In genomic region chr14:91398192-91398591, GRCh38 we compare ENCODE assay signal across 12 cellular contexts. TPM values are rescaled to one million over a fixed set of nuclear protein-coding genes. Genes with fewer than 3 reads are reported as not detected.
A peak's percentile ranks its signal among the peaks of the same experiment; 100 is the strongest.
DNase-seq lines count a peak whose midpoint lies in the region; ATAC-seq, FAIRE-seq and TF ChIP-seq lines count a peak whose summit lies in the region.
"Had no signal": no experiment of that assay in that cellular context is flagged by ENCODE, and none has a peak within 500 bp of the region (broad histone marks: within the 10 kb centered on the region; RNA-seq: fewer than 3 reads in every experiment).

No MANE protein-coding gene starts in this region.

- POLR2A ChIA-PET in HepG2 (lab: Yijun Ruan, JAX) = interaction anchor here (1.5 kb wide), 1 partner anchor 19 kb away, joined by 3 read pairs; the partner anchor contains the start of gene CCDC88C
- POLR2A ChIA-PET in activated CD4-positive, alpha-beta memory T cell treated with anti-CD3 and anti-CD28 coated beads, Interleukin-2, amount 10 ng/mL, durations not matched to agents 7 days and 5 days (lab: Charles Lee) = interaction anchor here (1.0 to 11.9 kb wide), 14 partner anchors 10 to 154 kb away, joined by 3 to 308 read pairs (median 6); partner anchors contain the start of genes CCDC88C, GPR68 and PPP4R3A

- H3K4me2 ChIP-seq in HepG2 (ENCODE audit: low read depth, low read length) = no peak overlapping the region

- H3K4me1 Mint-ChIP-seq in activated CD4-positive, alpha-beta memory T cell treated with anti-CD3 and anti-CD28 coated beads, Interleukin-2, amount 10 ng/mL, durations not matched to agents 7 days and 5 days = peaks cover 96% of the 10 kb centered on the region
- peaks cover 60% of the 10 kb centered on the region for H3K4me1 Mint-ChIP-seq in memory B cell

- DNase-seq in HepG2 (ENCODE audit: low spot score) (no peak), right lobe of liver (no peak), memory B cell (ENCODE audit: low spot score in 2 of 2) (no peak), upper lobe of right lung (no peak), NCI-H345 treated with DMSO at 0.1 percent for 48 hours (lab: John Stamatoyannopoulos, UW; ENCODE audit: unreplicated experiment) (no peak), NCI-H1105 treated with DMSO at 0.1 percent for 48 hours (lab: John Stamatoyannopoulos, UW) (no peak), OCI-M1 (lab: John Stamatoyannopoulos, UW) (no peak)
- no peak for DNase-seq in activated CD4-positive, alpha-beta memory T cell treated with anti-CD3 and anti-CD28 coated beads, Interleukin-2, amount 10 ng/mL, durations not matched to agents 7 days and 5 days
- DNase-seq: IMR-90 had no signal

- H3K27ac ChIP-seq in HepG2 (ENCODE audit: extremely low read length, insufficient read depth, low read length) (no peak overlapping the region), right lobe of liver (peak overlapping the region in 1 of 3 donors; percentile 22), upper lobe of right lung (peak overlapping the region; percentile 36)
- H3K27ac ChIP-seq: SJSA1 had no signal

- H3K4me3 Mint-ChIP-seq in activated CD4-positive, alpha-beta memory T cell treated with anti-CD3 and anti-CD28 coated beads, Interleukin-2, amount 10 ng/mL, durations not matched to agents 7 days and 5 days = peak overlapping the region; percentile 68
- peak overlapping the region; percentile 69 for H3K4me3 Mint-ChIP-seq in memory B cell

- TF ChIP-seq CTCF in HepG2 (CRISPR knock-in tag; IDR thresholded peaks at IDR 0.05) = no peak
- TF ChIP-seq CTCF in right lobe of liver (IDR thresholded peaks at IDR 0.05) = no peak
- no peak for TF ChIP-seq CTCF in upper lobe of right lung (IDR thresholded peaks at IDR 0.05)

- ATAC-seq in HepG2 = no peak
- ATAC-seq in right lobe of liver = no peak
- no peak for ATAC-seq in memory B cell (ENCODE audit: low read depth)
- ATAC-seq in upper lobe of right lung = no peak

- no peak overlapping the region for H2AFZ ChIP-seq in HepG2 (ENCODE audit: low read length)

- H3K27ac Mint-ChIP-seq in activated CD4-positive, alpha-beta memory T cell treated with anti-CD3 and anti-CD28 coated beads, Interleukin-2, amount 10 ng/mL, durations not matched to agents 7 days and 5 days = peak overlapping the region; percentile 85
- H3K27ac Mint-ChIP-seq in memory B cell = peak overlapping the region; percentile 72

- no peak overlapping the region for H3K4me3 ChIP-seq in HepG2 (replicated peaks in 1 of 3; ENCODE audit: insufficient read depth in 1 of 3, low read depth in 2 of 3, low read length in 3 of 3)
- H3K4me3 ChIP-seq in right lobe of liver = no peak overlapping the region
- no peak overlapping the region for H3K4me3 ChIP-seq in upper lobe of right lung
- H3K4me3 ChIP-seq: lung, SJSA1 had no signal

- 95% methylated on average over 4 of the region's 4 CpGs for WGBS in HepG2 (ENCODE audit: low lambda C conversion rate)
- 63% methylated on average over 3 of the region's 4 CpGs for WGBS in right lobe of liver (ENCODE audit: insufficient coverage, low coverage, low lambda C conversion rate, missing lambda C conversion rate)

- no peaks in the 10 kb centered on the region for H3K27me3 Mint-ChIP-seq in activated CD4-positive, alpha-beta memory T cell treated with anti-CD3 and anti-CD28 coated beads, Interleukin-2, amount 10 ng/mL, durations not matched to agents 7 days and 5 days
- no peaks in the 10 kb centered on the region for H3K27me3 Mint-ChIP-seq in memory B cell

- peaks cover 25% of the 10 kb centered on the region for H3K79me2 ChIP-seq in HepG2 (ENCODE audit: insufficient read depth, low read length)

- H3K9me3 ChIP-seq in HepG2 (ENCODE audit: low read length) (no peaks in the 10 kb centered on the region), right lobe of liver (no peaks in the 10 kb centered on the region), upper lobe of right lung (no peaks in the 10 kb centered on the region)
- H3K9me3 ChIP-seq: SJSA1 had no signal

- no peaks in the 10 kb centered on the region for H4K20me1 ChIP-seq in HepG2 (ENCODE audit: insufficient read depth, low read length)

- H3K9ac ChIP-seq in HepG2 (ENCODE audit: insufficient read depth, low read depth, low read length) = no peak overlapping the region

- peaks cover 60% of the 10 kb centered on the region for H3K36me3 Mint-ChIP-seq in activated CD4-positive, alpha-beta memory T cell treated with anti-CD3 and anti-CD28 coated beads, Interleukin-2, amount 10 ng/mL, durations not matched to agents 7 days and 5 days (ENCODE audit: low read depth)
- peaks cover 5% of the 10 kb centered on the region for H3K36me3 Mint-ChIP-seq in memory B cell

- no peaks in the 10 kb centered on the region for H3K9me3 Mint-ChIP-seq in activated CD4-positive, alpha-beta memory T cell treated with anti-CD3 and anti-CD28 coated beads, Interleukin-2, amount 10 ng/mL, durations not matched to agents 7 days and 5 days
- H3K9me3 Mint-ChIP-seq in memory B cell = no peaks in the 10 kb centered on the region

- H3K36me3 ChIP-seq in HepG2 (replicated peaks in 1 of 2; ENCODE audit: control insufficient read depth in 1 of 2, insufficient read depth in 2 of 2, low read length in 2 of 2) = no peaks in the 10 kb centered on the region
- no peaks in the 10 kb centered on the region for H3K36me3 ChIP-seq in right lobe of liver
- H3K36me3 ChIP-seq in upper lobe of right lung = no peaks in the 10 kb centered on the region
- H3K36me3 ChIP-seq: SJSA1 had no signal

- in situ Hi-C loops in HepG2 (cut with HindIII; ENCODE audit: extremely low pct_ligation_motif_present, low pct_unique_long_range_greater_than_20kb) = no loop called here

- CTCF ChIA-PET in HepG2 (lab: Yijun Ruan, JAX; ENCODE audit: low intra/inter-chr PET ratio, low total read pairs) = no interaction called here
- CTCF ChIA-PET in activated CD4-positive, alpha-beta memory T cell treated with anti-CD3 and anti-CD28 coated beads, Interleukin-2, amount 10 ng/mL, durations not matched to agents 7 days and 5 days (lab: Charles Lee) = interaction anchor here (0.9 to 5.1 kb wide), 12 partner anchors 10 to 111 kb away, joined by 3 to 35 read pairs (median 7); partner anchors contain the start of gene CCDC88C

- intact Hi-C loops in HepG2 (cut with micrococcal nuclease; ENCODE audit: unreplicated experiment) (no loop called here), right lobe of liver (cut with DNase I) (no loop called here), upper lobe of right lung (cut with DNase I) (no loop called here)

- TF ChIP-seq EP300 in HepG2 (IDR thresholded peaks at IDR 0.05; ENCODE audit: low read depth in 2 of 2, low read length in 2 of 2) = no peak
- no peak for TF ChIP-seq EP300 in HepG2 (CRISPR knock-in tag; IDR thresholded peaks at IDR 0.05; ENCODE audit: borderline replicate concordance)

- no peaks in the 10 kb centered on the region for H3K27me3 ChIP-seq in HepG2 (ENCODE audit: control insufficient read depth in 1 of 2, insufficient read depth in 2 of 2, low read length in 2 of 2)
- H3K27me3 ChIP-seq in right lobe of liver = no peaks in the 10 kb centered on the region
- no peaks in the 10 kb centered on the region for H3K27me3 ChIP-seq in upper lobe of right lung
- H3K27me3 ChIP-seq: SJSA1 had no signal

- TF ChIP-seq POLR2A in HepG2 (IDR thresholded peaks at IDR 0.05; ENCODE audit: insufficient read depth in 1 of 2, low read depth in 2 of 2, low read length in 2 of 2) (no peak), right lobe of liver (IDR thresholded peaks at IDR 0.05) (no peak)

- no TSS peak for BruUV-seq in HepG2 (replicated peaks; lab: Mats Ljungman, UMichigan)

- TF ChIP-seq RAD21 in HepG2 (CRISPR knock-in tag; IDR thresholded peaks at IDR 0.05) = no peak

- no peak for FAIRE-seq in HepG2 (lab: Jason Lieb, UNC)

- H3K4me1 ChIP-seq in HepG2 (ENCODE audit: insufficient read depth, low read length) (peaks cover 22% of the 10 kb centered on the region), right lobe of liver (peaks cover 0 to 6% (median 0%) of the 10 kb centered on the region in 4 donors), upper lobe of right lung (peaks cover 39% of the 10 kb centered on the region)
- H3K4me1 ChIP-seq: SJSA1 had no signal

TF ChIP-seq in HepG2, 621 proteins besides CTCF, POLR2A, EP300 and RAD21:
- TF ChIP-seq ZNF121 (CRISPR knock-in tag; IDR thresholded peaks at IDR 0.05) (0 out of 2 replicates have a peak, but pooled peaks have one; percentile 45), ZNF724P (CRISPR knock-in tag; IDR thresholded peaks at IDR 0.05; ENCODE audit: borderline replicate concordance) (no peak), ZNF136 (CRISPR knock-in tag; IDR thresholded peaks at IDR 0.05; ENCODE audit: low read depth) (no peak)

RNA-seq across cellular contexts. Expression of gene CCDC88C, which starts 19.4 kb away (rescaled TPM):
- total RNA-seq in HepG2 (2016; rRNA removed; fragmentation: Illumina TruSeq; extraction: Trizol) (10.4 and 11.7 TPM in 2 replicates), right lobe of liver (1 to 10 TPM; 1.2 to 5.7 (median 3.1) TPM), upper lobe of right lung (34.1 TPM)
- total RNA-seq in HepG2 (2016; cell fraction: cytosol; rRNA removed; fragmentation: Illumina TruSeq; extraction: Trizol; ENCODE audit: low read depth) = 7.1 and 8.3 TPM in 2 replicates
- total RNA-seq in HepG2 (2016; cell fraction: insoluble cytoplasmic fraction; rRNA removed; fragmentation: Illumina TruSeq; extraction: Trizol) = 7.7 and 11.4 TPM in 2 replicates
- 8.7 and 9.6 TPM in 2 replicates for total RNA-seq in HepG2 (2016; cell fraction: membrane; rRNA removed; fragmentation: Illumina TruSeq; extraction: Trizol)
- total RNA-seq in HepG2 (2016; cell fraction: nucleus; rRNA removed; fragmentation: Illumina TruSeq; extraction: Trizol) = 17.4 and 18.0 TPM in 2 replicates
- 3.6 and 4.3 TPM in 2 replicates for polyA plus RNA-seq in HepG2 (2011; rRNA removed)
- 2.3 and 3.2 TPM in 2 replicates for polyA plus RNA-seq in HepG2 (2011; cell fraction: cytosol; rRNA removed)
- polyA plus RNA-seq in HepG2 (2011; cell fraction: nucleus; rRNA removed) = 11.4 and 12.1 TPM in 2 replicates
- 3.7 and 5.3 TPM in 2 replicates for polyA plus RNA-seq in HepG2 (2012)
- polyA plus RNA-seq in HepG2 (2016; cell fraction: cytosol; fragmentation: Illumina TruSeq; extraction: Trizol; ENCODE audit: low read depth) = 5.2 and 5.3 TPM in 2 replicates
- 8.0 and 9.8 TPM in 2 replicates for polyA plus RNA-seq in HepG2 (2016; cell fraction: insoluble cytoplasmic fraction; fragmentation: Illumina TruSeq; extraction: Trizol; ENCODE audit: low read depth)
- polyA plus RNA-seq in HepG2 (2016; cell fraction: membrane; fragmentation: Illumina TruSeq; extraction: Trizol; ENCODE audit: low read depth) = 5.3 and 5.8 TPM in 2 replicates
- polyA plus RNA-seq in HepG2 (2016; cell fraction: nucleus; fragmentation: Illumina TruSeq; extraction: Trizol; ENCODE audit: insufficient read depth, low read depth) = 18.1 and 18.5 TPM in 2 replicates
- 12.3 and 15.2 TPM in 2 replicates for polyA minus RNA-seq in HepG2 (2011; rRNA and poly(A)+ RNA removed; ENCODE audit: low replicate concordance)
- polyA minus RNA-seq in HepG2 (2011; cell fraction: cytosol; rRNA and poly(A)+ RNA removed) = 4.3 and 4.5 TPM in 2 replicates
- polyA minus RNA-seq in HepG2 (2011; cell fraction: nucleus; rRNA and poly(A)+ RNA removed) = 14.3 and 24.1 TPM in 2 replicates
- 100 to 1,000 TPM; 168 to 175 TPM for total RNA-seq in activated CD4-positive, alpha-beta memory T cell treated with anti-CD3 and anti-CD28 coated beads, Interleukin-2, amount 10 ng/mL, durations not matched to agents 7 days and 5 days
- total RNA-seq: SJSA1 had no signal
- polyA plus RNA-seq: BJ had no signal
